ENCODE assay signal across 8 cellular contexts in the genomic region with DNA sequence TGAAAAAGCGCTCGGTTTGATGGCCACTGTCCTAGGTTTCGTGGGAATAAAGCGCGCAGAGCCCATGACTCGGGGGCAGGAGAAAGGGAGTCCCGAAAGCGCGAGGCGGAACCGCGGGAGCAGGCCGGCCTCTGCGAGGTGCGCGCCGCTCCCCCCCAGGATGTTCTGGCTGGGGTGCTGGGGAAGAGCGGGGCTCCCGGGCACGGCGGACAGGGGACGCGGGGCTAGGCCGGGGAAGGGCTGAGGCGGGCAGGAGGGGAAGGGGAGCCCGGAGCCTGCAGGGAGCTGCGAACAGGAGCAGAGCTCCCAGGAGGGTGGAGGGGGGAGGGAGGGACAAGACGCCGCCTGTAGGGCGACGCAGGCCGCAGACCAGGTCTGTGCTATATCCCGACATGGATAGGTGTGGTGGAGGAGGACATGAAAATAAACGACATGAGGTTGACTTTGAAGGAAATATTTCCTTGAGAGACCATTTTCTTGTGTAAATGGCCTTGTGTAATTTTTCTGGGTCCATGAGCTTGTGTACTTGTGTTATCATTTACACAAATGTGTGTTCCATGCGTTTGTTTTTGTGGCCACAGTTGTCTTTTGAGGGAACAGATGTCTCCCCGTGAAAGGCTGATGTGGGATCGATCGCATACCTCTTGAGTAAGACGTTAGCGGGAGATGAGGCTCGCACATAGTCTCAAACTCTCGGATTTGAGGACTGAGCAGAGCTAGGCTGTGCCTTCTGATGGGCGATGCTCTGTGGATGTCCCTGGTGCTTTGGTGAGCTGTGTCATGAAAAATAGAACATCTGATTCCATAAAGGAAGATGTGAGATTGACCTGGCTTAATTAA. TPM values are rescaled to one million over a fixed set of nuclear protein-coding genes. Genes with fewer than 3 reads are reported as not detected.
DNase-seq lines count a peak whose midpoint lies in the region; ATAC-seq and TF ChIP-seq lines count a peak whose summit lies in the region.

No MANE protein-coding gene starts in this region.

- H3K36me3 ChIP-seq in RWPE2 (ENCODE audit: low read depth) (peaks cover 41% of the 10 kb centered on the region), adrenal gland (replicated peaks in 1 of 2) (peaks cover 0 to 16% of the 10 kb centered on the region in 2 donors), prostate gland (no peaks in the 10 kb centered on the region)

- H3K27me3 ChIP-seq in RWPE2 (ENCODE audit: insufficient read depth, poor library complexity, severe bottlenecking), result no peaks in the 10 kb centered on the region
- no peaks in the 10 kb centered on the region for H3K27me3 ChIP-seq in adrenal gland
- no peaks in the 10 kb centered on the region for H3K27me3 ChIP-seq in prostate gland (replicated peaks; ENCODE audit: insufficient read depth)

- H3K4me1 ChIP-seq in RWPE2 (ENCODE audit: insufficient read depth, poor library complexity, severe bottlenecking) (peaks cover 12% of the 10 kb centered on the region), adrenal gland (replicated peaks in 1 of 2) (peaks cover 10 to 26% of the 10 kb centered on the region in 2 donors), prostate gland (replicated peaks) (peaks cover 12% of the 10 kb centered on the region)

- DNase-seq in ELF-1 (ENCODE audit: low read depth, low spot score) (peak; percentile 75), HUDEP-2 (lab: John Stamatoyannopoulos, UW; ENCODE audit: unreplicated experiment in 76 of 76) (peak in 62 of 76 experiments; percentile 12 to 78 (median 51)), RWPE2 (ENCODE audit: low spot score) (no peak), adrenal gland (peak; percentile 43 to 64 (median 54)), left ventricle myocardium superior (peak; percentile 62), prostate gland (ENCODE audit: low spot score) (peak; percentile 46)

- TF ChIP-seq POLR2A in adrenal gland (IDR thresholded peaks at IDR 0.05), result no peak
- TF ChIP-seq POLR2A in prostate gland (IDR thresholded peaks at IDR 0.05), result no peak

- peak overlapping the region; percentile 85 for H3K27ac ChIP-seq in RWPE2 (ENCODE audit: poor library complexity, severe bottlenecking)
- peak overlapping the region; percentile 66 to 93 (median 77) for H3K27ac ChIP-seq in adrenal gland
- H3K27ac ChIP-seq in prostate gland, result peak overlapping the region; percentile 96 to 99

- 11 to 49% (median 15%) methylated on average over 12 to 43 of the region's 43 CpGs for WGBS in adrenal gland, 4 donors
- WGBS in prostate gland, result 7% methylated on average over 39 of the region's 43 CpGs

- TF ChIP-seq CTCF in RWPE2 (IDR thresholded peaks at IDR 0.05; ENCODE audit: poor library complexity, severe bottlenecking), result no peak
- peak in 1 of 6 experiments; percentile 5 for TF ChIP-seq CTCF in adrenal gland (IDR thresholded peaks at IDR 0.05)
- peak in 3 of 4 experiments; percentile 11 to 42 (median 34) for TF ChIP-seq CTCF in prostate gland (IDR thresholded peaks at IDR 0.05)

- H3K9me3 ChIP-seq in RWPE2 (ENCODE audit: severe bottlenecking) (no peaks in the 10 kb centered on the region), adrenal gland (replicated peaks in 1 of 3) (no peaks in the 10 kb centered on the region), prostate gland (no peaks in the 10 kb centered on the region)

- ATAC-seq in RWPE2 (ENCODE audit: low read depth), result peak; percentile 41
- peak; percentile 46 for ATAC-seq in left ventricle myocardium superior
- ATAC-seq in HG03175 (IDR thresholded peaks at IDR 0.05; ENCODE audit: unreplicated experiment), result no peak
- ATAC-seq in HG02759 (IDR thresholded peaks at IDR 0.05; ENCODE audit: unreplicated experiment), result no peak

- intact Hi-C loops in adrenal gland (cut with DNase I) (no loop called here), left ventricle myocardium superior (cut with micrococcal nuclease) (no loop called here), prostate gland (cut with DNase I) (loop anchor here (5.0 to 10.0 kb wide), 4 partner anchors 98 to 350 kb away; partner anchors contain the start of genes DIP2A, FTCD and LSS)

- H3K4me3 ChIP-seq in RWPE2 (ENCODE audit: severe bottlenecking) (peak overlapping the region; percentile 88), adrenal gland (peak overlapping the region; percentile 20 to 88 (median 56)), prostate gland (peak overlapping the region; percentile 95 to 100)

RNA-seq across cellular contexts. Expression of gene PCNT, which starts 1.3 kb away (rescaled TPM):
- total RNA-seq in adrenal gland (10 to 100 TPM; 27.2 to 46.6 (median 33.7) TPM), left ventricle myocardium superior (36.4 TPM), prostate gland (10 to 100 TPM; 33.8 to 70.9 TPM)
- polyA plus RNA-seq in adrenal gland, result 10 to 100 TPM; 14.0 to 27.3 (median 21.4) TPM

RNA-seq across cellular contexts. Expression of gene C21orf58, which starts 1.6 kb away (rescaled TPM):
- total RNA-seq in adrenal gland (1 to 10 TPM; 1.1 to 5.4 (median 2.2) TPM), left ventricle myocardium superior (1.2 TPM), prostate gland (1 to 10 TPM; 4.0 to 8.9 TPM)
- 10 to 100 TPM in 1 of 3 donors, 1 to 10 TPM in 1, under 1 TPM in 1; 0.46 to 15.0 (median 2.9) TPM for polyA plus RNA-seq in adrenal gland

RNA-seq across cellular contexts. Expression of gene YBEY, which starts 39.2 kb away (rescaled TPM):
- total RNA-seq in adrenal gland, result 10 to 100 TPM in 6 of 8 donors, 1 to 10 TPM in 2; 4.0 to 17.5 (median 14.8) TPM
- polyA plus RNA-seq in adrenal gland, result 10 to 100 TPM; 16.4 to 46.0 (median 24.8) TPM
- 18.3 TPM for total RNA-seq in left ventricle myocardium superior
- 10 to 100 TPM; 28.5 to 30.0 TPM for total RNA-seq in prostate gland

RNA-seq across cellular contexts. Expression of gene MCM3AP, which starts 39.9 kb away (rescaled TPM):
- total RNA-seq in adrenal gland (10 to 100 TPM; 61.0 to 88.4 (median 72.3) TPM), left ventricle myocardium superior (62.9 TPM), prostate gland (100 to 1,000 TPM; 107 to 120 TPM)
- 10 to 100 TPM; 34.8 to 89.4 (median 71.3) TPM for polyA plus RNA-seq in adrenal gland

Comparison
In these comparisons a context has a peak if more than half of its experiments do, and no peak if none do; other contexts are left out.
1. ATAC-seq: peak in RWPE2 (single experiment) and left ventricle myocardium superior (single experiment); none in HG03175 (single experiment) and HG02759 (single experiment).
2. Peak in every context shown above with its lines, with median percentiles within 50 percentile points of each other: H3K27ac ChIP-seq and H3K4me3 ChIP-seq.